ENCODE assay signal across 21 cellular contexts in the genomic region with DNA sequence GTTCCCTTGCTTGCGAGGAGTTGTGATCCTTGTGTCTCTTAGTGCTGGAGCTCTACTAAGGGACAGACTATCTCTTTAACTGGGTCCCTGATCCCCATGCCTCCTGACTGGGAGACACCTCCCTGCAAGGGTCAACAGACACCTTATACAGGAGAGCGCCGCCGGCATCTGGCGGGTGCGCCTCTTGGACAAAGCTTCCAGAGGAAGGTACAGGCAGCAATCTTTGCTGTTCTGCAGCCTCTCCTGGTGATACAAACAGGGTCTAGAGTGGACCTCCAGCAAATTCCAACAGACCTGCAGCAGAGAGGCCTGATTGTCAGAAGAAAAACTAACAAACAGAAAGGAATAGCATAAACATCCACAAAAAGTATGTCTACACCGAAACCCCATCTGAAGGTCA.
"Had no signal": no experiment of that assay in that cellular context is flagged by ENCODE, and none has a peak within 500 bp of the region (broad histone marks: within the 10 kb centered on the region; RNA-seq: fewer than 3 reads in every experiment).

No MANE protein-coding gene starts in this region.

- DNase-seq: colonic mucosa; cortex of kidney; dermis blood vessel endothelial cell; dorsolateral prefrontal cortex; effector CD4-positive, alpha-beta T cell; effector CD8-positive, alpha-beta T cell; effector memory CD4-positive, alpha-beta T cell; effector memory CD8-positive, alpha-beta T cell; endodermal cell; erythroblast; esophagus squamous epithelium; foreskin fibroblast; foreskin keratinocyte; foreskin melanocyte; gastrocnemius medialis; glutamatergic neuron; head of caudate nucleus; heart left ventricle; heart right ventricle had no signal

- ATAC-seq: effector memory CD8-positive, alpha-beta T cell; esophagus mucosa; foreskin keratinocyte; gastrocnemius medialis; gastroesophageal sphincter; heart left ventricle; heart right ventricle had no signal
